8 cellular contexts compared by ENCODE assay signal in genomic region chr15:88878720-88879184, GRCh38. TPM values are rescaled to one million over a fixed set of nuclear protein-coding genes. Genes with fewer than 3 reads are reported as not detected.
DNase-seq lines count a peak whose midpoint lies in the region; ATAC-seq and TF ChIP-seq lines count a peak whose summit lies in the region.

No MANE protein-coding gene starts in this region.

- no TSS peak for BruUV-seq in IMR-90 (replicated peaks; lab: Mats Ljungman, UMichigan)

- TF ChIP-seq CTCF in AG04450 (IDR thresholded peaks at IDR 0.05; ENCODE audit: low read depth, low read length) (peak; percentile 81), GM12864 (IDR thresholded peaks at IDR 0.05; ENCODE audit: low read depth, low read length, missing control alignments) (peak; percentile 78), IMR-90 (conservative IDR thresholded peaks at IDR 0.05; ENCODE audit: low read depth, low read length) (peak; percentile 73), cardiac fibroblast (IDR thresholded peaks at IDR 0.05; ENCODE audit: low read depth, low read length) (peak; percentile 87), lower lobe of right lung (IDR thresholded peaks at IDR 0.05) (peak; percentile 49)

- H2BK120ac ChIP-seq in IMR-90 (ENCODE audit: low read depth, low read length), result no peak overlapping the region

- in situ Hi-C loops in IMR-90 (cut with MboI; ENCODE audit: low sequenced_read_pairs), result no loop called here

- no peak overlapping the region for H2AK9ac ChIP-seq in IMR-90 (replicated peaks; ENCODE audit: low read depth, low read length, poor library complexity)

- WGBS in IMR-90 (ENCODE audit: extremely low coverage in 2 of 2, insufficient read length in 1 of 2), 2 experiments, result 76% methylated on average over 11 of the region's 18 CpGs; no CpG with 5 or more reads in 1 of the 2 experiments

- peaks cover 7% of the 10 kb centered on the region; the same call in 1 of the 2 replicates for H3K9me1 ChIP-seq in IMR-90 (ENCODE audit: insufficient read depth, low read length)

- H3K79me1 ChIP-seq in IMR-90 (ENCODE audit: low read depth in 1 of 2, low read length in 2 of 2), result no peaks in the 10 kb centered on the region; a peak in 1 of 4 replicates

- peak; percentile 76 for TF ChIP-seq RAD21 in IMR-90 (IDR thresholded peaks at IDR 0.05; ENCODE audit: low read length)

- DNase-seq in AG04450 (ENCODE audit: low read depth, low spot score) (no peak), GM12864 (ENCODE audit: low read depth) (no peak), IMR-90 (peak; percentile 35), SKM-1 (lab: John Stamatoyannopoulos, UW; ENCODE audit: unreplicated experiment) (peak; percentile 7), cardiac fibroblast (ENCODE audit: low read depth in 2 of 2) (peak; percentile 58 to 60), lower lobe of right lung (no peak), mesenteric fat pad (ENCODE audit: low spot score) (no peak), NCI-H2029 treated with DMSO at 0.1 percent for 48 hours (lab: John Stamatoyannopoulos, UW) (no peak)

- POLR2A ChIA-PET in AG04450 (lab: Yijun Ruan, JAX), result interaction anchor here (1.0 kb wide), 2 partner anchors 18 to 42 kb away, joined by 3 to 8 read pairs; no protein-coding TSS in a partner anchor
- POLR2A ChIA-PET in IMR-90 (lab: Charles Lee; ENCODE audit: unreplicated experiment), result no interaction called here

- H3K4me2 ChIP-seq in IMR-90 (ENCODE audit: low read depth, low read length), result no peak overlapping the region

- no peak overlapping the region for H3K27ac ChIP-seq in AG04450 (ENCODE audit: low read depth, low read length)
- no peak overlapping the region for H3K27ac ChIP-seq in IMR-90 (ENCODE audit: insufficient read depth, low read length)
- H3K27ac ChIP-seq in lower lobe of right lung, result no peak overlapping the region

- H3K23ac ChIP-seq in IMR-90 (ENCODE audit: low read depth, low read length), result no peak overlapping the region

- no peak overlapping the region for H3K18ac ChIP-seq in IMR-90 (ENCODE audit: low read depth, low read length)

- no peak for TF ChIP-seq POLR2A in IMR-90 (IDR thresholded peaks at IDR 0.05; ENCODE audit: low read depth, low read length)

- H3K4me1 ChIP-seq in IMR-90 (ENCODE audit: control insufficient read depth, insufficient read depth, low read length) (peaks cover 4% of the 10 kb centered on the region), lower lobe of right lung (no peaks in the 10 kb centered on the region)

- no peak overlapping the region for H3K56ac ChIP-seq in IMR-90 (ENCODE audit: extremely low read depth, insufficient read depth, low read length)

- no peaks in the 10 kb centered on the region for H3K9me3 ChIP-seq in AG04450 (ENCODE audit: control insufficient read depth, insufficient read depth, low read length)
- H3K9me3 ChIP-seq in IMR-90 (ENCODE audit: control insufficient read depth, insufficient read depth, low read length), result no peaks in the 10 kb centered on the region
- no peaks in the 10 kb centered on the region for H3K9me3 ChIP-seq in lower lobe of right lung

- H2AFZ ChIP-seq in IMR-90 (replicated peaks; ENCODE audit: low read length, poor library complexity), result peak overlapping the region; percentile 39

- H3K4ac ChIP-seq in IMR-90 (ENCODE audit: low read depth, low read length), result no peak overlapping the region

- H3K4me3 ChIP-seq in AG04450 (ENCODE audit: low read depth, low read length), result no peak overlapping the region
- H3K4me3 ChIP-seq in GM12864 (ENCODE audit: low read depth, low read length), result no peak overlapping the region
- H3K4me3 ChIP-seq in IMR-90 (ENCODE audit: insufficient read depth, low read depth, low read length), result no peak overlapping the region
- H3K4me3 ChIP-seq in cardiac fibroblast (replicated peaks in 1 of 2; ENCODE audit: low read depth in 2 of 2, low read length in 2 of 2), result no peak overlapping the region
- no peak overlapping the region for H3K4me3 ChIP-seq in lower lobe of right lung

- no peak overlapping the region for H2AK5ac ChIP-seq in IMR-90 (ENCODE audit: low read depth, low read length)

- peaks cover 21% of the 10 kb centered on the region for H3K36me3 ChIP-seq in IMR-90 (ENCODE audit: control insufficient read depth, insufficient read depth, low read length)
- no peaks in the 10 kb centered on the region for H3K36me3 ChIP-seq in lower lobe of right lung

- H3K14ac ChIP-seq in IMR-90 (replicated peaks; ENCODE audit: low read depth, low read length), result no peak overlapping the region

- no peak overlapping the region for H3K9ac ChIP-seq in IMR-90 (ENCODE audit: low read depth, low read length)

- no peak overlapping the region for H4K5ac ChIP-seq in IMR-90 (ENCODE audit: low read depth, low read length)

- no peaks in the 10 kb centered on the region for H4K20me1 ChIP-seq in IMR-90 (ENCODE audit: insufficient read depth, low read length)

- dilution Hi-C loops in IMR-90 (cut with HindIII; ENCODE audit: low sequenced_read_pairs, unreplicated experiment), result no loop called here

- H2BK20ac ChIP-seq in IMR-90 (ENCODE audit: low read depth, low read length), result no peak overlapping the region

- CTCF ChIA-PET in AG04450 (lab: Charles Lee) (interaction anchor here (0.7 to 2.6 kb wide), 23 partner anchors 9 to 366 kb away, joined by 3 to 17 read pairs (median 4); partner anchors contain the start of gene HAPLN3), IMR-90 (lab: Yijun Ruan, JAX) (interaction anchor here (0.6 to 2.1 kb wide), 5 partner anchors 14 to 164 kb away, joined by 3 to 10 read pairs (median 3); no protein-coding TSS in a partner anchor)

- no peak overlapping the region for H2BK15ac ChIP-seq in IMR-90 (ENCODE audit: low read depth, low read length)

- ATAC-seq in IMR-90 (ENCODE audit: low read depth), result peak; percentile 76
- ATAC-seq in lower lobe of right lung, result peak; percentile 54 to 69

- no peak overlapping the region for H2BK5ac ChIP-seq in IMR-90 (ENCODE audit: low read depth, low read length, poor library complexity, severe bottlenecking)

- no peak overlapping the region for H4K8ac ChIP-seq in IMR-90 (ENCODE audit: low read depth in 2 of 2, low read length in 2 of 2)

- H4K91ac ChIP-seq in IMR-90 (ENCODE audit: insufficient read depth, low read depth, low read length), result no peak overlapping the region

- H3K27me3 ChIP-seq in AG04450 (ENCODE audit: control insufficient read depth, insufficient read depth, low read length) (peaks cover 1% of the 10 kb centered on the region), IMR-90 (ENCODE audit: control insufficient read depth, insufficient read depth, low read length) (no peaks in the 10 kb centered on the region), lower lobe of right lung (ENCODE audit: low read depth) (no peaks in the 10 kb centered on the region)

- intact Hi-C loops in IMR-90 (cut with micrococcal nuclease), result no loop called here
- intact Hi-C loops in lower lobe of right lung (cut with DNase I), result no loop called here

TF ChIP-seq in IMR-90, 13 proteins besides CTCF, POLR2A, EP300 and RAD21:
- TF ChIP-seq RCOR1 (IDR thresholded peaks at IDR 0.05; ENCODE audit: insufficient replicate concordance, low read length), result no peak
- TF ChIP-seq SMC3 (IDR thresholded peaks at IDR 0.05; ENCODE audit: low read depth, low read length), result peak; percentile 60

RNA-seq across cellular contexts. Expression of gene HAPLN3, which starts 16.6 kb away (rescaled TPM):
- polyA plus RNA-seq in AG04450 (2011; rRNA removed) (5.6 and 6.8 TPM in 2 replicates), IMR-90 (2012; rRNA removed) (28.6 and 30.8 TPM in 2 replicates)
- polyA minus RNA-seq in AG04450 (2011; rRNA and poly(A)+ RNA removed), result 3.0 and 4.3 TPM in 2 replicates
- total RNA-seq in IMR-90 (2012; rRNA removed) (4.4 and 5.9 TPM in 2 replicates), lower lobe of right lung (2.7 TPM), mesenteric fat pad (5.2 TPM)
- 22.4 and 24.0 TPM in 2 replicates for polyA plus RNA-seq in IMR-90 (2012; cell fraction: cytosol; rRNA removed)
- polyA plus RNA-seq in IMR-90 (2012; cell fraction: nucleus; rRNA removed; ENCODE audit: low replicate concordance), result 247 and 404 TPM in 2 replicates

RNA-seq across cellular contexts. Expression of gene MFGE8, which starts 34.4 kb away (rescaled TPM):
- polyA plus RNA-seq in AG04450 (2011; rRNA removed) (904 and 1,035 TPM in 2 replicates), IMR-90 (2012; rRNA removed) (1,813 and 1,912 TPM in 2 replicates)
- 213 and 313 TPM in 2 replicates for polyA minus RNA-seq in AG04450 (2011; rRNA and poly(A)+ RNA removed)
- total RNA-seq in IMR-90 (2012; rRNA removed) (201 and 232 TPM in 2 replicates), lower lobe of right lung (125 TPM), mesenteric fat pad (466 TPM)
- polyA plus RNA-seq in IMR-90 (2012; cell fraction: cytosol; rRNA removed), result 1,025 and 2,261 TPM in 2 replicates
- 2,334 and 3,578 TPM in 2 replicates for polyA plus RNA-seq in IMR-90 (2012; cell fraction: nucleus; rRNA removed; ENCODE audit: low replicate concordance)

Comparison
In these comparisons a context has a peak if more than half of its experiments do, and no peak if none do; other contexts are left out.
1. DNase-seq: peak in IMR-90 (single experiment), SKM-1 (single experiment) and cardiac fibroblast (2 of 2); none in AG04450 (single experiment), GM12864 (single experiment), lower lobe of right lung (single experiment), mesenteric fat pad (single experiment) and NCI-H2029 treated with DMSO at 0.1 percent for 48 hours (single experiment).
2. Peak in every context shown above with its lines, with median percentiles within 50 percentile points of each other: CTCF ChIP-seq.